ENCODE assay signal across 1 cellular context in the genomic region with DNA sequence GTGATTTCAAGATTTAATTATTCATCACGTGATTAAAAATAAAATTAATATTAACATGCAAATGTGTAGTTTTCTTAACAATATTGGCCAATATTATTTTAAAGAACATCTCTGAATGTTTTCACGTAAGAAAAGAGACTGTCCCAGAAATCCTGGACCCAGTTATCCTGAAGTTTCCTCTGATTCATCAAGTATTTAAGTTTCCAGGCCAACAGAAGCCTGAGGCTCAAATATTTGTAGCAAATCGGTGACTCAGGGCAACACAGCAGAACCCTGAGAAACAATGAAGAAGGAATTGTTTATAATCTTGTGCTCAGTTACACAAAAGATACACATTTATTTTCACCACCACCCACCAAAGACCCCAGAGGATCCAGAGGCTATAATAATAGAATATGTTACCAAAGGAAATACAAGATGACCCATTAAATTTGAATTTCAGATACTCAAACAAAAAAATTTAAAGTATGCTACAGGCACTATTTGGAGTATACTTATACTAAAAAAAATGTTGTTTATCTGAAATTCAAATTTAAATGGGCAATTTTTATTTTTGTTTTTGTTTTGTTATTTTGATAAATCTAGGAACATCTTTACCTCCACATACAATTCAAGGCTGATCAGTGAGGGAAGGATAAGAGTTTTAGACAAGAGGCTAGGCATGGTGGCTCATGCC.
A peak's percentile ranks its signal among the peaks of the same experiment; 100 is the strongest.
TF ChIP-seq lines count a peak whose summit lies in the region.

No MANE protein-coding gene starts in this region.

TF ChIP-seq in A549, 52 proteins besides CTCF, POLR2A, EP300 and RAD21:
- TF ChIP-seq SREBF2 (IDR thresholded peaks at IDR 0.05) (no peak), FOSL2 (IDR thresholded peaks at IDR 0.05) (no peak), FOSL2 (CRISPR knock-in tag; IDR thresholded peaks at IDR 0.05) (peak; percentile 74)
TF ChIP-seq in A549: peak in this region for 1.
